Comparison of ENCODE assay signal across 8 cellular contexts in the genomic region with DNA sequence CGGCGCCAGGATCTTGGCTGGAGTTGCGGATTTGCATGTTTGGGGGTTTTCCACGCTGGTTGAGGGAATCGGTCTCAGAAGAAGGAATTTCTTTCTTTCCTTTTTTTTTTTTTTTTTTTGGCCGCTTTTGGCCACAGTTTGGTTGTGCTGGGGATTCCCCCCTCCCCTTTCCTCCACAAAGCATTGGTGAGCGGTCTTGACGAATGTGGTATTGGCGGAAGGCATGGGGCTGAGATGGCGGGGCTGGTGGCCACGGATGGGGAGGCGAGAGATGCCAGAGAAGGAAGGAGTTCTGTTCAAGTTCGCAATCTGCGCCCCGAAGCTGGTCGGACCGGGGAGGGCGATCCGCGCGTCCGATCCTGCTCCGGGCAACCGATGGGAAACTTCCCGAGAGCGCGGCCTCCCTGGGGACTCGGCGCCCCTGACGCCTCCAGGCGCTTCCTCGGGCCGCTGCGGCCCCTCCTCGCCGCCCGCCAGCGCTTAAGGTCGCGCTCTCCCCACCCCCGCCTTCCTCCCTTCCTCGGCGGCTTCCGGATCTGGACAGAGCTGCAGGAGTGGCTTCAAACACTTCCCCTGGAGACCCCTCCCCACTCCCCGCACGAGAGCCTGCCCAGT. TPM values are rescaled to one million over a fixed set of nuclear protein-coding genes. Genes with fewer than 3 reads are reported as not detected.
DNase-seq lines count a peak whose midpoint lies in the region; ATAC-seq, FAIRE-seq and TF ChIP-seq lines count a peak whose summit lies in the region.

No MANE protein-coding gene starts in this region.

- TF ChIP-seq POLR2A in HepG2 (IDR thresholded peaks at IDR 0.05; ENCODE audit: insufficient read depth in 1 of 2, low read depth in 2 of 2, low read length in 2 of 2) (no peak), gastroesophageal sphincter (IDR thresholded peaks at IDR 0.05) (no peak)

- TF ChIP-seq EP300 in HepG2 (IDR thresholded peaks at IDR 0.05; ENCODE audit: low read depth in 2 of 2, low read length in 2 of 2) (no peak), HepG2 (CRISPR knock-in tag; IDR thresholded peaks at IDR 0.05; ENCODE audit: borderline replicate concordance) (no peak), gastroesophageal sphincter (IDR thresholded peaks at IDR 0.05) (no peak)

- H3K9me3 ChIP-seq in liver (ENCODE audit: control insufficient read depth in 4 of 4, low read length in 3 of 4): no peaks in the 10 kb centered on the region
- H3K9me3 ChIP-seq in HepG2 (ENCODE audit: low read length): no peaks in the 10 kb centered on the region
- no peaks in the 10 kb centered on the region for H3K9me3 ChIP-seq in gastroesophageal sphincter

- in situ Hi-C loops in HepG2 (cut with HindIII; ENCODE audit: extremely low pct_ligation_motif_present, low pct_unique_long_range_greater_than_20kb): loop anchor here (5.0 kb wide), 1 partner anchor 42 kb away; the partner anchor contains the start of gene RAI1

- TF ChIP-seq RAD21 in liver (IDR thresholded peaks at IDR 0.05): no peak
- TF ChIP-seq RAD21 in HepG2 (CRISPR knock-in tag; IDR thresholded peaks at IDR 0.05): no peak

- POLR2A ChIA-PET in HepG2 (lab: Yijun Ruan, JAX): no interaction called here

- H3K4me2 ChIP-seq in HepG2 (ENCODE audit: low read depth, low read length): no peak overlapping the region

- H3K27me3 ChIP-seq in liver (ENCODE audit: control insufficient read depth in 4 of 4, insufficient read depth in 4 of 4, low read length in 3 of 4) (no peaks in the 10 kb centered on the region), HepG2 (ENCODE audit: control insufficient read depth in 1 of 2, insufficient read depth in 2 of 2, low read length in 2 of 2) (no peaks in the 10 kb centered on the region), gastroesophageal sphincter (no peaks in the 10 kb centered on the region)

- no peak overlapping the region for H2AFZ ChIP-seq in HepG2 (ENCODE audit: low read length)

- H3K79me2 ChIP-seq in HepG2 (ENCODE audit: insufficient read depth, low read length): peaks cover 21% of the 10 kb centered on the region

- H3K36me3 ChIP-seq in liver (ENCODE audit: control insufficient read depth in 4 of 4, insufficient read depth in 3 of 4, low read depth in 1 of 4, low read length in 3 of 4) (no peaks in the 10 kb centered on the region), HepG2 (replicated peaks in 1 of 2; ENCODE audit: control insufficient read depth in 1 of 2, insufficient read depth in 2 of 2, low read length in 2 of 2) (peaks cover 7 to 10% of the 10 kb centered on the region in 2 experiments; a peak in 3 of 5 replicates), gastroesophageal sphincter (no peaks in the 10 kb centered on the region)

- WGBS in liver: 61% methylated on average over 46 of the region's 46 CpGs
- 98% methylated on average over 46 of the region's 46 CpGs for WGBS in HepG2 (ENCODE audit: low lambda C conversion rate)
- WGBS in gastroesophageal sphincter (ENCODE audit: low coverage in 1 of 2), 2 donors: 7% methylated on average over 5 of the region's 46 CpGs; no CpG with 5 or more reads in 1 of the 2 donors

- H3K27ac ChIP-seq in liver (ENCODE audit: low read depth in 1 of 2, low read length in 2 of 2) (peak overlapping the region; percentile 69 to 76), HepG2 (ENCODE audit: extremely low read length, insufficient read depth, low read length) (no peak overlapping the region), gastroesophageal sphincter (peak overlapping the region; percentile 12 to 84 (median 78))

- CTCF ChIA-PET in HepG2 (lab: Yijun Ruan, JAX; ENCODE audit: low intra/inter-chr PET ratio, low total read pairs): no interaction called here

- ATAC-seq in HepG2: no peak
- no peak for ATAC-seq in gastroesophageal sphincter
- no peak for ATAC-seq in HG03520 (IDR thresholded peaks at IDR 0.05; ENCODE audit: unreplicated experiment)
- no peak for ATAC-seq in HG03521 (IDR thresholded peaks at IDR 0.05; ENCODE audit: unreplicated experiment)
- no peak for ATAC-seq in HG03457 (IDR thresholded peaks at IDR 0.05; ENCODE audit: unreplicated experiment)

- no peak for FAIRE-seq in HepG2 (lab: Jason Lieb, UNC)

- DNase-seq in HepG2 (ENCODE audit: low spot score) (no peak), pulmonary artery endothelial cell (ENCODE audit: low read depth, low spot score) (peak; percentile 43)

- intact Hi-C loops in HepG2 (cut with micrococcal nuclease; ENCODE audit: unreplicated experiment): loop anchor here (10.0 kb wide), 1 partner anchor 60 kb away; no protein-coding TSS in a partner anchor

- H3K9ac ChIP-seq in liver (ENCODE audit: low read depth in 1 of 2, low read length in 2 of 2) (no peak overlapping the region), HepG2 (ENCODE audit: insufficient read depth, low read depth, low read length) (no peak overlapping the region)

- H3K4me1 ChIP-seq in liver (ENCODE audit: control insufficient read depth in 4 of 4, insufficient read depth in 4 of 4, low read length in 3 of 4) (peaks cover 0 to 4% (median 2%) of the 10 kb centered on the region in 4 donors), HepG2 (ENCODE audit: insufficient read depth, low read length) (peaks cover 21% of the 10 kb centered on the region), gastroesophageal sphincter (peaks cover 0 to 63% (median 38%) of the 10 kb centered on the region in 3 donors)

- TF ChIP-seq CTCF in liver (IDR thresholded peaks at IDR 0.05; ENCODE audit: low read depth, low read length, missing input control): no peak
- no peak for TF ChIP-seq CTCF in HepG2 (CRISPR knock-in tag; IDR thresholded peaks at IDR 0.05)
- no peak for TF ChIP-seq CTCF in WI38 (IDR thresholded peaks at IDR 0.05; ENCODE audit: low read depth, low read length)
- no peak for TF ChIP-seq CTCF in gastroesophageal sphincter (IDR thresholded peaks at IDR 0.05)

- peak overlapping the region in 1 of 3 donors; percentile 32 for H3K4me3 ChIP-seq in liver (ENCODE audit: low read depth in 1 of 3, low read length in 3 of 3)
- H3K4me3 ChIP-seq in HepG2 (replicated peaks in 1 of 3; ENCODE audit: insufficient read depth in 1 of 3, low read depth in 2 of 3, low read length in 3 of 3): no peak overlapping the region
- H3K4me3 ChIP-seq in WI38 (ENCODE audit: low read depth, low read length): peak overlapping the region; percentile 58
- H3K4me3 ChIP-seq in gastroesophageal sphincter: peak overlapping the region; percentile 65 to 69

- H4K20me1 ChIP-seq in HepG2 (ENCODE audit: insufficient read depth, low read length): peaks cover 9% of the 10 kb centered on the region

- BruUV-seq in HepG2 (replicated peaks; lab: Mats Ljungman, UMichigan): no TSS peak

TF ChIP-seq in liver, 16 proteins besides CTCF, POLR2A, EP300 and RAD21:
- TF ChIP-seq SP1 (IDR thresholded peaks at IDR 0.05) (no peak), NR2F2 (IDR thresholded peaks at IDR 0.05) (no peak), HNF4G (IDR thresholded peaks at IDR 0.05) (no peak)
- TF ChIP-seq, protein P1, sequence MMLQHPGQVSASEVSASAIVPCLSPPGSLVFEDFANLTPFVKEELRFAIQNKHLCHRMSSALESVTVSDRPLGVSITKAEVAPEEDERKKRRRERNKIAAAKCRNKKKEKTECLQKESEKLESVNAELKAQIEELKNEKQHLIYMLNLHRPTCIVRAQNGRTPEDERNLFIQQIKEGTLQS (IDR thresholded peaks at IDR 0.05): no peak
- TF ChIP-seq, protein P2, sequence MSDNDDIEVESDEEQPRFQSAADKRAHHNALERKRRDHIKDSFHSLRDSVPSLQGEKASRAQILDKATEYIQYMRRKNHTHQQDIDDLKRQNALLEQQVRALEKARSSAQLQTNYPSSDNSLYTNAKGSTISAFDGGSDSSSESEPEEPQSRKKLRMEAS (IDR thresholded peaks at IDR 0.05): no peak

TF ChIP-seq in HepG2, 621 proteins besides CTCF, POLR2A, EP300 and RAD21 (continues in another document):
- no peak for TF ChIP-seq ARNT2 (CRISPR knock-in tag; IDR thresholded peaks at IDR 0.05; ENCODE audit: low read depth)

RNA-seq across cellular contexts. Expression of gene RAI1, which starts 43.2 kb away (rescaled TPM):
- total RNA-seq in liver (1 to 10 TPM; 5.8 to 7.6 TPM), HepG2 (2016; rRNA removed; fragmentation: Illumina TruSeq; extraction: Trizol) (5.1 and 5.2 TPM in 2 replicates), gastroesophageal sphincter (10 to 100 TPM; 15.9 to 39.7 (median 28.3) TPM), pulmonary artery endothelial cell (6.9 and 9.5 TPM in 2 replicates)
- polyA plus RNA-seq in liver (1 to 10 TPM in 1 of 2 donors, under 1 TPM in 1; 0.57 to 4.7 TPM), HepG2 (2011; rRNA removed) (3.4 and 3.9 TPM in 2 replicates)
- total RNA-seq in HepG2 (2016; cell fraction: cytosol; rRNA removed; fragmentation: Illumina TruSeq; extraction: Trizol; ENCODE audit: low read depth): 2.6 and 3.4 TPM in 2 replicates
- total RNA-seq in HepG2 (2016; cell fraction: insoluble cytoplasmic fraction; rRNA removed; fragmentation: Illumina TruSeq; extraction: Trizol): 5.2 and 5.4 TPM in 2 replicates
- total RNA-seq in HepG2 (2016; cell fraction: membrane; rRNA removed; fragmentation: Illumina TruSeq; extraction: Trizol): 4.3 and 5.6 TPM in 2 replicates
- 7.2 and 9.2 TPM in 2 replicates for total RNA-seq in HepG2 (2016; cell fraction: nucleus; rRNA removed; fragmentation: Illumina TruSeq; extraction: Trizol)
- polyA plus RNA-seq in HepG2 (2011; cell fraction: cytosol; rRNA removed): 1.9 and 2.7 TPM in 2 replicates
- 15.5 and 22.7 TPM in 2 replicates for polyA plus RNA-seq in HepG2 (2011; cell fraction: nucleus; rRNA removed)
- 6.0 and 9.1 TPM in 2 replicates for polyA plus RNA-seq in HepG2 (2012)
- polyA plus RNA-seq in HepG2 (2016; cell fraction: cytosol; fragmentation: Illumina TruSeq; extraction: Trizol; ENCODE audit: low read depth): 3.8 and 4.7 TPM in 2 replicates
- 8.3 and 10.1 TPM in 2 replicates for polyA plus RNA-seq in HepG2 (2016; cell fraction: insoluble cytoplasmic fraction; fragmentation: Illumina TruSeq; extraction: Trizol; ENCODE audit: low read depth)
- 5.1 and 5.2 TPM in 2 replicates for polyA plus RNA-seq in HepG2 (2016; cell fraction: membrane; fragmentation: Illumina TruSeq; extraction: Trizol; ENCODE audit: low read depth)
- polyA plus RNA-seq in HepG2 (2016; cell fraction: nucleus; fragmentation: Illumina TruSeq; extraction: Trizol; ENCODE audit: insufficient read depth, low read depth): 24.6 and 26.3 TPM in 2 replicates
- 7.4 and 12.2 TPM in 2 replicates for polyA minus RNA-seq in HepG2 (2011; rRNA and poly(A)+ RNA removed; ENCODE audit: low replicate concordance)
- 6.2 and 6.7 TPM in 2 replicates for polyA minus RNA-seq in HepG2 (2011; cell fraction: cytosol; rRNA and poly(A)+ RNA removed)
- 9.0 and 12.1 TPM in 2 replicates for polyA minus RNA-seq in HepG2 (2011; cell fraction: nucleus; rRNA and poly(A)+ RNA removed)

Comparison
In these comparisons a context has a peak if more than half of its experiments do, and no peak if none do; other contexts are left out.
1. H3K4me3 ChIP-seq: peak in WI38 (single experiment) and gastroesophageal sphincter (2 of 2); none in HepG2 (0 of 3).